Comparison of ENCODE assay signal across 10 cellular contexts in genomic region chr14:21136024-21136423, GRCh38. TPM values are rescaled to one million over a fixed set of nuclear protein-coding genes. Genes with fewer than 3 reads are reported as not detected.
A peak's percentile ranks its signal among the peaks of the same experiment; 100 is the strongest.
DNase-seq lines count a peak whose midpoint lies in the region; ATAC-seq and TF ChIP-seq lines count a peak whose summit lies in the region.
"Had no signal": no experiment of that assay in that cellular context is flagged by ENCODE, and none has a peak within 500 bp of the region (broad histone marks: within the 10 kb centered on the region; RNA-seq: fewer than 3 reads in every experiment).

No MANE protein-coding gene starts in this region.

- no peak overlapping the region for H3K4me3 Mint-ChIP-seq in osteocyte (ENCODE audit: unreplicated experiment)
- H3K4me3 Mint-ChIP-seq in activated T-helper 1 cell treated with anti-CD3 and anti-CD28 coated beads, Interleukin-12 subunit alpha, Interleukin-12 subunit beta, Interleukin-2, Interleukin-4 antibody, amounts not matched to agents 30 ng/mL and 10 ng/mL and 1 ng/mL, durations not matched to agents 14 hours and 24 hours and 36 hours = no peak overlapping the region

- no peak overlapping the region for H3K27ac ChIP-seq in colonic mucosa

- H3K9ac ChIP-seq in colonic mucosa (ENCODE audit: low read depth in 2 of 2, low read length in 2 of 2) = no peak overlapping the region

- no peaks in the 10 kb centered on the region for H3K4me1 ChIP-seq in colonic mucosa

- peaks cover 36% of the 10 kb centered on the region for H3K27me3 Mint-ChIP-seq in osteocyte (ENCODE audit: unreplicated experiment)
- peaks cover 5% of the 10 kb centered on the region for H3K27me3 Mint-ChIP-seq in activated T-helper 1 cell treated with anti-CD3 and anti-CD28 coated beads, Interleukin-12 subunit alpha, Interleukin-12 subunit beta, Interleukin-2, Interleukin-4 antibody, amounts not matched to agents 30 ng/mL and 10 ng/mL and 1 ng/mL, durations not matched to agents 14 hours and 24 hours and 36 hours (ENCODE audit: insufficient read depth)

- no peaks in the 10 kb centered on the region for H3K36me3 ChIP-seq in colonic mucosa

- H3K36me3 Mint-ChIP-seq in osteocyte (ENCODE audit: unreplicated experiment) = no peaks in the 10 kb centered on the region
- H3K36me3 Mint-ChIP-seq in activated T-helper 1 cell treated with anti-CD3 and anti-CD28 coated beads, Interleukin-12 subunit alpha, Interleukin-12 subunit beta, Interleukin-2, Interleukin-4 antibody, amounts not matched to agents 30 ng/mL and 10 ng/mL and 1 ng/mL, durations not matched to agents 14 hours and 24 hours and 36 hours (ENCODE audit: low read depth) = no peaks in the 10 kb centered on the region

- no peaks in the 10 kb centered on the region for H3K4me1 Mint-ChIP-seq in osteocyte (ENCODE audit: unreplicated experiment)
- H3K4me1 Mint-ChIP-seq in activated T-helper 1 cell treated with anti-CD3 and anti-CD28 coated beads, Interleukin-12 subunit alpha, Interleukin-12 subunit beta, Interleukin-2, Interleukin-4 antibody, amounts not matched to agents 30 ng/mL and 10 ng/mL and 1 ng/mL, durations not matched to agents 14 hours and 24 hours and 36 hours (ENCODE audit: low read depth) = no peaks in the 10 kb centered on the region

- TF ChIP-seq CTCF in colonic mucosa (IDR thresholded peaks at IDR 0.05) (peak; percentile 55), osteocyte (IDR thresholded peaks at IDR 0.05) (peak; percentile 65)

- no peak for ATAC-seq in HG03460 (IDR thresholded peaks at IDR 0.05; ENCODE audit: unreplicated experiment)
- no peak for ATAC-seq in GM21576 (IDR thresholded peaks at IDR 0.05; ENCODE audit: unreplicated experiment)

- H3K9me3 ChIP-seq in colonic mucosa = no peaks in the 10 kb centered on the region

- H3K27ac Mint-ChIP-seq in osteocyte (ENCODE audit: unreplicated experiment) = no peak overlapping the region
- H3K27ac Mint-ChIP-seq in activated T-helper 1 cell treated with anti-CD3 and anti-CD28 coated beads, Interleukin-12 subunit alpha, Interleukin-12 subunit beta, Interleukin-2, Interleukin-4 antibody, amounts not matched to agents 30 ng/mL and 10 ng/mL and 1 ng/mL, durations not matched to agents 14 hours and 24 hours and 36 hours = no peak overlapping the region

- intact Hi-C loops in colonic mucosa (cut with DNase I) = no loop called here
- intact Hi-C loops in activated T-helper 1 cell treated with anti-CD3 and anti-CD28 coated beads, Interleukin-12 subunit alpha, Interleukin-12 subunit beta, Interleukin-2, Interleukin-4 antibody, amounts not matched to agents 30 ng/mL and 10 ng/mL and 1 ng/mL, durations not matched to agents 14 hours and 24 hours and 36 hours (cut with micrococcal nuclease) = loop anchor here (1.0 kb wide), 1 partner anchor 421 kb away; no protein-coding TSS in a partner anchor

- DNase-seq in NCI-H2107 treated with DMSO at 0.1 percent for 48 hours (lab: John Stamatoyannopoulos, UW; ENCODE audit: unreplicated experiment) (peak; percentile 49), NCI-H2107 (lab: John Stamatoyannopoulos, UW) (no peak), NCI-H2171 treated with DMSO at 0.1 percent for 48 hours (lab: John Stamatoyannopoulos, UW) (peak; percentile 67), colonic mucosa (no peak), osteocyte (ENCODE audit: extremely low spot score, unreplicated experiment) (no peak)
- no peak for DNase-seq in activated T-helper 1 cell treated with anti-CD3 and anti-CD28 coated beads, Interleukin-12 subunit alpha, Interleukin-12 subunit beta, Interleukin-2, Interleukin-4 antibody, amounts not matched to agents 30 ng/mL and 10 ng/mL and 1 ng/mL, durations not matched to agents 14 hours and 24 hours and 36 hours (ENCODE audit: low spot score)

- H3K27me3 ChIP-seq in colonic mucosa = no peaks in the 10 kb centered on the region

- no peak overlapping the region for H3K4me3 ChIP-seq in colonic mucosa

- H3K9me3 Mint-ChIP-seq in osteocyte (ENCODE audit: unreplicated experiment) = peaks cover 11% of the 10 kb centered on the region
- no peaks in the 10 kb centered on the region for H3K9me3 Mint-ChIP-seq in activated T-helper 1 cell treated with anti-CD3 and anti-CD28 coated beads, Interleukin-12 subunit alpha, Interleukin-12 subunit beta, Interleukin-2, Interleukin-4 antibody, amounts not matched to agents 30 ng/mL and 10 ng/mL and 1 ng/mL, durations not matched to agents 14 hours and 24 hours and 36 hours

RNA-seq across cellular contexts. Expression of gene OR5AU1, which starts 19.8 kb away (rescaled TPM):
- total RNA-seq in colonic mucosa (not detected), osteocyte (not detected in 2 replicates)
- total RNA-seq in activated T-helper 1 cell treated with anti-CD3 and anti-CD28 coated beads, Interleukin-12 subunit alpha, Interleukin-12 subunit beta, Interleukin-2, Interleukin-4 antibody, amounts not matched to agents 30 ng/mL and 10 ng/mL and 1 ng/mL, durations not matched to agents 14 hours and 24 hours and 36 hours = not detected in 2 replicates
- total RNA-seq: activated CD8-positive, alpha-beta memory T cell treated with anti-CD3 and anti-CD28 coated beads for 36 hours; Daoy had no signal

RNA-seq across cellular contexts. Expression of gene TMEM253, which starts 35.2 kb away (rescaled TPM):
- total RNA-seq in colonic mucosa (10 to 100 TPM; 28.8 to 48.3 TPM), osteocyte (1.2 TPM in 2 replicates)
- not detected in 2 replicates for total RNA-seq in activated T-helper 1 cell treated with anti-CD3 and anti-CD28 coated beads, Interleukin-12 subunit alpha, Interleukin-12 subunit beta, Interleukin-2, Interleukin-4 antibody, amounts not matched to agents 30 ng/mL and 10 ng/mL and 1 ng/mL, durations not matched to agents 14 hours and 24 hours and 36 hours
- total RNA-seq: Daoy had no signal

RNA-seq across cellular contexts. Expression of gene ZNF219, which starts 37.6 kb away (rescaled TPM):
- total RNA-seq in colonic mucosa (10 to 100 TPM; 44.0 to 79.6 TPM), osteocyte (20.5 and 25.2 TPM in 2 replicates)
- 8.2 and 8.3 TPM in 2 replicates for total RNA-seq in activated T-helper 1 cell treated with anti-CD3 and anti-CD28 coated beads, Interleukin-12 subunit alpha, Interleukin-12 subunit beta, Interleukin-2, Interleukin-4 antibody, amounts not matched to agents 30 ng/mL and 10 ng/mL and 1 ng/mL, durations not matched to agents 14 hours and 24 hours and 36 hours

Comparison
In these comparisons a context has a peak if more than half of its experiments do, and no peak if none do; other contexts are left out.
1. DNase-seq: peak in NCI-H2107 treated with DMSO at 0.1 percent for 48 hours (single experiment) and NCI-H2171 treated with DMSO at 0.1 percent for 48 hours (single experiment); none in NCI-H2107 (single experiment), colonic mucosa (single experiment), osteocyte (single experiment) and activated T-helper 1 cell treated with anti-CD3 and anti-CD28 coated beads, Interleukin-12 subunit alpha, Interleukin-12 subunit beta, Interleukin-2, Interleukin-4 antibody, amounts not matched to agents 30 ng/mL and 10 ng/mL and 1 ng/mL, durations not matched to agents 14 hours and 24 hours and 36 hours (single experiment).
2. RNA of gene TMEM253, which starts 35.2 kb away (total RNA-seq): 28.8 to 48.3 TPM in colonic mucosa; 1.2 TPM in osteocyte and not detected in activated T-helper 1 cell treated with anti-CD3 and anti-CD28 coated beads, Interleukin-12 subunit alpha, Interleukin-12 subunit beta, Interleukin-2, Interleukin-4 antibody, amounts not matched to agents 30 ng/mL and 10 ng/mL and 1 ng/mL, durations not matched to agents 14 hours and 24 hours and 36 hours; every median in the first group is over 10 times any median in the second.